In genomic region chr4:186727977-186728519, GRCh38 we compare ENCODE assay signal across 10 cellular contexts. TPM values are rescaled to one million over a fixed set of nuclear protein-coding genes. Genes with fewer than 3 reads are reported as not detected.
DNase-seq lines count a peak whose midpoint lies in the region; ATAC-seq and TF ChIP-seq lines count a peak whose summit lies in the region.
"Had no signal": no experiment of that assay in that cellular context is flagged by ENCODE, and none has a peak within 500 bp of the region (broad histone marks: within the 10 kb centered on the region; RNA-seq: fewer than 3 reads in every experiment).

No MANE protein-coding gene starts in this region.

- peaks cover 19% of the 10 kb centered on the region for H3K4me1 Mint-ChIP-seq in endodermal cell
- peaks cover 5 to 19% (median 9%) of the 10 kb centered on the region in 3 donors for H3K4me1 Mint-ChIP-seq in CD8-positive, alpha-beta memory T cell

- H3K9me3 Mint-ChIP-seq in endodermal cell = no peaks in the 10 kb centered on the region
- peaks cover 3 to 17% (median 11%) of the 10 kb centered on the region in 5 donors for H3K9me3 Mint-ChIP-seq in CD8-positive, alpha-beta memory T cell
- H3K9me3 Mint-ChIP-seq: activated CD4-positive, alpha-beta T cell treated with anti-CD3 and anti-CD28 coated beads, Interleukin-2, amount 10 ng/mL, durations not matched to agents 7 days and 5 days had no signal

- intact Hi-C loops in PC-3 (cut with micrococcal nuclease) = loop anchor here (1.0 to 10.0 kb wide), 9 partner anchors 53 to 879 kb away; no protein-coding TSS in a partner anchor
- intact Hi-C loops in stomach (cut with DNase I; ENCODE audit: low total_unique reads) = loop anchor here (10.0 kb wide), 1 partner anchor 63 kb away; no protein-coding TSS in a partner anchor

- no peak overlapping the region for H3K27ac Mint-ChIP-seq in endodermal cell
- H3K27ac Mint-ChIP-seq in CD8-positive, alpha-beta memory T cell = no peak overlapping the region
- H3K27ac Mint-ChIP-seq: activated CD4-positive, alpha-beta T cell treated with anti-CD3 and anti-CD28 coated beads, Interleukin-2, amount 10 ng/mL, durations not matched to agents 7 days and 5 days had no signal

- H4K20me1 ChIP-seq in BLaER1 treated with 17β-estradiol and CSF1 and Interleukin-3, amounts not matched to agents 10 nM and 100 nM = peaks cover 0 to 13% (median 0%) of the 10 kb centered on the region in 11 experiments; a peak in 3 of 22 replicates
- no peaks in the 10 kb centered on the region for H4K20me1 ChIP-seq in PC-3 (ENCODE audit: low read length)

- H3K36me3 ChIP-seq in BLaER1 treated with 17β-estradiol and CSF1 and Interleukin-3, amounts not matched to agents 10 nM and 100 nM = no peaks in the 10 kb centered on the region
- H3K36me3 ChIP-seq in PC-3 (ENCODE audit: low read depth, low read length) (no peaks in the 10 kb centered on the region), endodermal cell (ENCODE audit: control insufficient read depth, insufficient read depth, low read length) (no peaks in the 10 kb centered on the region), mucosa of stomach (ENCODE audit: control insufficient read depth, insufficient read depth, low read length) (no peaks in the 10 kb centered on the region), stomach (no peaks in the 10 kb centered on the region)
- H3K36me3 ChIP-seq in CD8-positive, alpha-beta memory T cell (ENCODE audit: insufficient read depth, low read length) = no peaks in the 10 kb centered on the region
- H3K36me3 ChIP-seq: sigmoid colon had no signal

- H3K27ac ChIP-seq in BLaER1 treated with 17β-estradiol and CSF1 and Interleukin-3, amounts not matched to agents 10 nM and 100 nM = no peak overlapping the region
- H3K27ac ChIP-seq in PC-3 (ENCODE audit: low read length) = peak overlapping the region; percentile 90
- no peak overlapping the region for H3K27ac ChIP-seq in endodermal cell (ENCODE audit: low read depth, low read length)
- no peak overlapping the region for H3K27ac ChIP-seq in CD8-positive, alpha-beta memory T cell (ENCODE audit: low read depth, low read length)
- H3K27ac ChIP-seq in stomach = peak overlapping the region in 2 of 5 donors; percentile 14 to 25

- no peaks in the 10 kb centered on the region for H3K9me2 ChIP-seq in PC-3 (replicated peaks; ENCODE audit: low read length)

- no peak for TF ChIP-seq EP300 in stomach (IDR thresholded peaks at IDR 0.05)

- peaks cover 5 to 33% (median 25%) of the 10 kb centered on the region in 10 experiments; a peak in 19 of 20 replicates for H3K4me1 ChIP-seq in BLaER1 treated with 17β-estradiol and CSF1 and Interleukin-3, amounts not matched to agents 10 nM and 100 nM
- H3K4me1 ChIP-seq in PC-3 (ENCODE audit: insufficient read depth, low read length) (peaks cover 29% of the 10 kb centered on the region), endodermal cell (ENCODE audit: control insufficient read depth, insufficient read depth, low read length) (peaks cover 6% of the 10 kb centered on the region), mucosa of stomach (ENCODE audit: control insufficient read depth, insufficient read depth, low read length) (peaks cover 13% of the 10 kb centered on the region), stomach (peaks cover 0 to 41% (median 26%) of the 10 kb centered on the region in 4 donors)
- H3K4me1 ChIP-seq in CD8-positive, alpha-beta memory T cell (ENCODE audit: insufficient read depth, low read length) = no peaks in the 10 kb centered on the region

- peak overlapping the region in 3 of 11 experiments; percentile 15 to 94 (median 93); a peak in 4 of 22 replicates for H3K9ac ChIP-seq in BLaER1 treated with 17β-estradiol and CSF1 and Interleukin-3, amounts not matched to agents 10 nM and 100 nM
- H3K9ac ChIP-seq in PC-3 (ENCODE audit: low read length) = peak overlapping the region; percentile 54
- H3K9ac ChIP-seq in endodermal cell (ENCODE audit: extremely low read depth, low read length, poor library complexity, severe bottlenecking) = no peak overlapping the region
- peak overlapping the region; percentile 88 for H3K9ac ChIP-seq in mucosa of stomach (ENCODE audit: low read length)

- no peaks in the 10 kb centered on the region for H3F3A ChIP-seq in PC-3 (ENCODE audit: low read length, unreplicated experiment)

- peaks cover 0 to 10% (median 0%) of the 10 kb centered on the region in 11 experiments; a peak in 5 of 22 replicates for H3K27me3 ChIP-seq in BLaER1 treated with 17β-estradiol and CSF1 and Interleukin-3, amounts not matched to agents 10 nM and 100 nM
- H3K27me3 ChIP-seq in PC-3 (ENCODE audit: low read length) (no peaks in the 10 kb centered on the region), endodermal cell (ENCODE audit: control insufficient read depth, insufficient read depth, low read length, poor library complexity, severe bottlenecking) (no peaks in the 10 kb centered on the region), mucosa of stomach (ENCODE audit: control insufficient read depth, insufficient read depth, low read length) (no peaks in the 10 kb centered on the region), stomach (peaks cover 0 to 51% (median 19%) of the 10 kb centered on the region in 3 donors)
- peaks cover 5% of the 10 kb centered on the region for H3K27me3 ChIP-seq in CD8-positive, alpha-beta memory T cell (ENCODE audit: insufficient read depth, low read length, poor library complexity, severe bottlenecking)
- H3K27me3 ChIP-seq: sigmoid colon had no signal

- WGBS in endodermal cell (ENCODE audit: insufficient coverage in 1 of 2, insufficient read length in 1 of 2), 2 experiments = 40 to 44% methylated on average over 4 to 6 of the region's 6 CpGs
- WGBS in stomach, 5 donors = 59 to 67% (median 64%) methylated on average over 6 of the region's 6 CpGs

- H2AFZ ChIP-seq in PC-3 (ENCODE audit: low read length) = no peak overlapping the region

- peaks cover 31% of the 10 kb centered on the region for H3K79me2 ChIP-seq in PC-3 (ENCODE audit: low read length)

- H3K36me3 Mint-ChIP-seq in endodermal cell (ENCODE audit: low read depth) = no peaks in the 10 kb centered on the region
- peaks cover 0 to 3% (median 0%) of the 10 kb centered on the region in 3 donors for H3K36me3 Mint-ChIP-seq in CD8-positive, alpha-beta memory T cell

- POLR2A ChIA-PET in PC-3 (lab: Charles Lee; ENCODE audit: unreplicated experiment) = interaction anchor here (0.5 kb wide), 1 partner anchor 61 kb away, joined by 3 read pairs; no protein-coding TSS in a partner anchor
- POLR2A ChIA-PET in CD8-positive, alpha-beta memory T cell (lab: Charles Lee) = no interaction called here

- peak; percentile 40 for DNase-seq in PC-3
- peak; percentile 79 for DNase-seq in endodermal cell
- no peak for DNase-seq in CD8-positive, alpha-beta memory T cell
- no peak for DNase-seq in stomach
- DNase-seq in CD1c-positive myeloid dendritic cell (ENCODE audit: extremely low spot score) = no peak
- DNase-seq: activated CD4-positive, alpha-beta T cell treated with anti-CD3 and anti-CD28 coated beads, Interleukin-2, amount 10 ng/mL, durations not matched to agents 7 days and 5 days; sigmoid colon had no signal

- no peak; the same call in 1 of the 2 replicates for TF ChIP-seq CTCF in PC-3 (conservative IDR thresholded peaks at IDR 0.05; ENCODE audit: low read depth, low read length)
- TF ChIP-seq CTCF in endodermal cell (conservative IDR thresholded peaks at IDR 0.05) = peak; percentile 23
- no peak for TF ChIP-seq CTCF in stomach (IDR thresholded peaks at IDR 0.05)

- CTCF ChIA-PET in PC-3 (lab: Charles Lee) = interaction anchor here (0.6 kb wide), 1 partner anchor 34 kb away, joined by 4 read pairs; no protein-coding TSS in a partner anchor
- CTCF ChIA-PET in CD8-positive, alpha-beta memory T cell (lab: Charles Lee) = no interaction called here

- no peak for TF ChIP-seq POLR2A in stomach (IDR thresholded peaks at IDR 0.05)

- 0 out of 22 replicates have a peak, but pooled peaks cover 0 to 3% (median 0%) of the 10 kb centered on the region in 11 experiments for H3K9me3 ChIP-seq in BLaER1 treated with 17β-estradiol and CSF1 and Interleukin-3, amounts not matched to agents 10 nM and 100 nM (replicated peaks in 1 of 11)
- H3K9me3 ChIP-seq in PC-3 (ENCODE audit: low read length) (no peaks in the 10 kb centered on the region), endodermal cell (ENCODE audit: control insufficient read depth, low read length) (no peaks in the 10 kb centered on the region), mucosa of stomach (ENCODE audit: control insufficient read depth, low read length) (no peaks in the 10 kb centered on the region), stomach (no peaks in the 10 kb centered on the region)
- H3K9me3 ChIP-seq in CD8-positive, alpha-beta memory T cell (ENCODE audit: low read length) = no peaks in the 10 kb centered on the region
- H3K9me3 ChIP-seq: sigmoid colon had no signal

- ATAC-seq in PC-3 = no peak
- ATAC-seq in HG02884 (IDR thresholded peaks at IDR 0.05; ENCODE audit: unreplicated experiment) = no peak

- H3K27me3 Mint-ChIP-seq in endodermal cell (ENCODE audit: insufficient read depth) = peaks cover 35% of the 10 kb centered on the region
- peaks cover 27 to 43% of the 10 kb centered on the region in 2 donors for H3K27me3 Mint-ChIP-seq in CD8-positive, alpha-beta memory T cell

- H3K4me3 Mint-ChIP-seq in endodermal cell = peak overlapping the region; percentile 88
- H3K4me3 Mint-ChIP-seq in CD8-positive, alpha-beta memory T cell = no peak overlapping the region
- H3K4me3 Mint-ChIP-seq: activated CD4-positive, alpha-beta T cell treated with anti-CD3 and anti-CD28 coated beads, Interleukin-2, amount 10 ng/mL, durations not matched to agents 7 days and 5 days had no signal

- no TSS peak for BruUV-seq in PC-3 (replicated peaks; lab: Mats Ljungman, UMichigan)

- H3K4me2 ChIP-seq in BLaER1 treated with 17β-estradiol and CSF1 and Interleukin-3, amounts not matched to agents 10 nM and 100 nM = peak overlapping the region in 9 of 11 experiments; percentile 4 to 99 (median 92); a peak in 14 of 22 replicates
- peak overlapping the region; percentile 97 for H3K4me2 ChIP-seq in PC-3 (ENCODE audit: low read length)

- H3K4me3 ChIP-seq in BLaER1 treated with 17β-estradiol and CSF1 and Interleukin-3, amounts not matched to agents 10 nM and 100 nM = peak overlapping the region in 2 of 10 experiments; percentile 97; a peak in 2 of 20 replicates
- H3K4me3 ChIP-seq in PC-3 (ENCODE audit: low read length) (peak overlapping the region; percentile 96), endodermal cell (ENCODE audit: low read length) (peak overlapping the region; percentile 97), mucosa of stomach (ENCODE audit: low read length) (no peak overlapping the region), stomach (no peak overlapping the region)
- H3K4me3 ChIP-seq in CD8-positive, alpha-beta memory T cell (ENCODE audit: low read length) = no peak overlapping the region

RNA-seq across cellular contexts. Expression of gene FAT1, which starts 4.4 kb away (rescaled TPM):
- total RNA-seq in PC-3 (2014; rRNA removed) = 91.1 and 92.4 TPM in 2 replicates
- total RNA-seq in endodermal cell = 10 to 100 TPM; 66.6 to 77.8 TPM
- 68.7 TPM for polyA plus RNA-seq in endodermal cell (2013, experiment 1 of 2)
- polyA plus RNA-seq in endodermal cell (2013, experiment 2 of 2) = 67.9 TPM
- not detected for total RNA-seq in CD8-positive, alpha-beta memory T cell
- not detected for polyA plus RNA-seq in CD8-positive, alpha-beta memory T cell
- 100 to 1,000 TPM in 3 of 5 donors, 10 to 100 TPM in 2; 57.8 to 272 (median 104) TPM for total RNA-seq in stomach
- polyA plus RNA-seq in stomach = 10 to 100 TPM in 1 of 3 donors, 1 to 10 TPM in 2; 8.2 to 17.9 (median 8.7) TPM

Comparison
In these comparisons a context has a peak if more than half of its experiments do, and no peak if none do; other contexts are left out.
1. H3K4me3 ChIP-seq: peak in PC-3 (single experiment) and endodermal cell (single experiment); none in mucosa of stomach (single experiment), CD8-positive, alpha-beta memory T cell (single experiment) and stomach (0 of 4).
2. DNase-seq: peak in PC-3 (single experiment) and endodermal cell (single experiment); none in CD8-positive, alpha-beta memory T cell (0 of 5), stomach (single experiment) and CD1c-positive myeloid dendritic cell (single experiment).
3. RNA of gene FAT1, which starts 4.4 kb away (total RNA-seq): 57.8 to 272 TPM in stomach, 91.1 to 92.4 TPM in PC-3 and 66.6 to 77.8 TPM in endodermal cell; not detected in CD8-positive, alpha-beta memory T cell; every median in the first group is over 10 times any median in the second.